Comparison of ENCODE assay signal across 9 cellular contexts in genomic region chr7:2528481-2529095, GRCh38. TPM values are rescaled to one million over a fixed set of nuclear protein-coding genes. Genes with fewer than 3 reads are reported as not detected.
DNase-seq lines count a peak whose midpoint lies in the region; ATAC-seq and TF ChIP-seq lines count a peak whose summit lies in the region.
"Had no signal": no experiment of that assay in that cellular context is flagged by ENCODE, and none has a peak within 500 bp of the region (broad histone marks: within the 10 kb centered on the region; RNA-seq: fewer than 3 reads in every experiment).

No MANE protein-coding gene starts in this region.

- H2AFZ ChIP-seq in Loucy (ENCODE audit: low read length), result no peak overlapping the region

- no peaks in the 10 kb centered on the region for H4K20me1 ChIP-seq in Loucy (ENCODE audit: insufficient read depth, low read length, poor library complexity, severe bottlenecking)

- CTCF ChIA-PET in activated CD4-positive, alpha-beta T cell treated with anti-CD3 and anti-CD28 coated beads for 36 hours (lab: Charles Lee), result interaction anchor here (0.7 to 1.8 kb wide), 2 partner anchors 17 to 32 kb away, joined by 3 to 5 read pairs; no protein-coding TSS in a partner anchor

- H3K36me3 ChIP-seq in Loucy (ENCODE audit: insufficient read depth, low read length) (no peaks in the 10 kb centered on the region), duodenal mucosa (ENCODE audit: control insufficient read depth in 1 of 2, insufficient read depth in 2 of 2, low read length in 2 of 2) (peaks cover 24 to 34% of the 10 kb centered on the region in 2 donors), skeletal muscle tissue (ENCODE audit: control insufficient read depth in 3 of 3, insufficient read depth in 3 of 3, low read length in 3 of 3) (no peaks in the 10 kb centered on the region)

- H3K9ac ChIP-seq in Loucy (ENCODE audit: low read depth, low read length, poor library complexity, severe bottlenecking), result peak overlapping the region; percentile 72
- H3K9ac ChIP-seq in duodenal mucosa (ENCODE audit: low read depth in 1 of 2, low read length in 2 of 2), result peak overlapping the region in 1 of 2 donors; percentile 10
- H3K9ac ChIP-seq in skeletal muscle tissue (ENCODE audit: low read depth in 1 of 3, low read length in 3 of 3), result no peak overlapping the region

- H3K4me3 ChIP-seq in Loucy (ENCODE audit: low read length, poor library complexity, severe bottlenecking), result peak overlapping the region; percentile 53
- peak overlapping the region in 1 of 2 donors; percentile 29 for H3K4me3 ChIP-seq in duodenal mucosa (ENCODE audit: low read depth in 1 of 2, low read length in 2 of 2)
- no peak overlapping the region for H3K4me3 ChIP-seq in skeletal muscle tissue (ENCODE audit: low read length in 3 of 3)
- H3K4me3 ChIP-seq: lung had no signal

- intact Hi-C loops in activated CD4-positive, alpha-beta T cell treated with anti-CD3 and anti-CD28 coated beads for 36 hours (cut with DNase I, micrococcal nuclease), result loop anchor here in 1 of 2 experiments (10.0 kb wide), 1 partner anchor 316 kb away; the partner anchor contains the start of gene GNA12
- intact Hi-C loops in sciatic nerve (cut with DNase I), result no loop called here

- no peak for TF ChIP-seq CTCF in Loucy (conservative IDR thresholded peaks at IDR 0.05; ENCODE audit: low read length)

- peaks cover 3% of the 10 kb centered on the region; the same call in 1 of the 2 replicates for H3F3A ChIP-seq in Loucy (ENCODE audit: low read depth)

- H3K27ac ChIP-seq in duodenal mucosa (ENCODE audit: low read depth, low read length) (peak overlapping the region; percentile 42), skeletal muscle tissue (ENCODE audit: low read depth, low read length) (peak overlapping the region; percentile 63)

- peak overlapping the region; percentile 73 for H3K27ac Mint-ChIP-seq in activated CD4-positive, alpha-beta T cell treated with anti-CD3 and anti-CD28 coated beads for 36 hours

- no peaks in the 10 kb centered on the region for H3K79me2 ChIP-seq in Loucy (ENCODE audit: insufficient read depth, low read length)

- peaks cover 47% of the 10 kb centered on the region for H3K4me1 Mint-ChIP-seq in activated CD4-positive, alpha-beta T cell treated with anti-CD3 and anti-CD28 coated beads for 36 hours

- H3K27me3 ChIP-seq in Loucy (ENCODE audit: insufficient read depth, low read length, poor library complexity, severe bottlenecking) (no peaks in the 10 kb centered on the region), duodenal mucosa (ENCODE audit: control insufficient read depth in 1 of 2, insufficient read depth in 2 of 2, low read length in 2 of 2) (no peaks in the 10 kb centered on the region), skeletal muscle tissue (ENCODE audit: control insufficient read depth in 3 of 3, insufficient read depth in 3 of 3, low read length in 3 of 3) (peaks cover 9 to 41% (median 15%) of the 10 kb centered on the region in 3 donors)

- H3K4me1 ChIP-seq in Loucy (ENCODE audit: insufficient read depth, low read length, poor library complexity, severe bottlenecking) (peaks cover 33% of the 10 kb centered on the region), duodenal mucosa (ENCODE audit: control insufficient read depth in 1 of 2, insufficient read depth in 2 of 2, low read length in 2 of 2) (peaks cover 65 to 69% of the 10 kb centered on the region in 2 donors), skeletal muscle tissue (ENCODE audit: control insufficient read depth in 3 of 3, insufficient read depth in 3 of 3, low read length in 3 of 3) (peaks cover 22 to 40% (median 23%) of the 10 kb centered on the region in 3 donors)

- H3K9me3 ChIP-seq in Loucy (ENCODE audit: insufficient read depth, low read depth, low read length) (no peaks in the 10 kb centered on the region), duodenal mucosa (ENCODE audit: control insufficient read depth in 1 of 2, low read length in 2 of 2) (no peaks in the 10 kb centered on the region), skeletal muscle tissue (ENCODE audit: control insufficient read depth in 3 of 3, low read length in 3 of 3) (no peaks in the 10 kb centered on the region)

- H3K36me3 Mint-ChIP-seq in activated CD4-positive, alpha-beta T cell treated with anti-CD3 and anti-CD28 coated beads for 36 hours (ENCODE audit: low read depth), result no peaks in the 10 kb centered on the region

- no peak for ATAC-seq in activated CD4-positive, alpha-beta T cell treated with anti-CD3 and anti-CD28 coated beads for 36 hours
- ATAC-seq in HG02973 (IDR thresholded peaks at IDR 0.05; ENCODE audit: unreplicated experiment) (no peak), sciatic nerve (no peak)

- DNase-seq in activated CD4-positive, alpha-beta T cell treated with anti-CD3 and anti-CD28 coated beads for 36 hours, result no peak
- no peak for DNase-seq in activated CD4-positive, alpha-beta T cell treated with anti-CD3 and anti-CD28 coated beads for 48 hours
- DNase-seq in sciatic nerve (ENCODE audit: low spot score) (no peak), hepatic stellate cell (ENCODE audit: low spot score) (no peak)

- H3K9me2 ChIP-seq in Loucy (replicated peaks; ENCODE audit: low read depth, low read length), result no peaks in the 10 kb centered on the region

- H3K9me3 Mint-ChIP-seq in activated CD4-positive, alpha-beta T cell treated with anti-CD3 and anti-CD28 coated beads for 36 hours (ENCODE audit: low read depth), result no peaks in the 10 kb centered on the region

- POLR2A ChIA-PET in activated CD4-positive, alpha-beta T cell treated with anti-CD3 and anti-CD28 coated beads for 36 hours (lab: Charles Lee), result interaction anchor here (0.6 kb wide), 1 partner anchor 122 kb away, joined by 4 read pairs; no protein-coding TSS in a partner anchor

- H3K4me3 Mint-ChIP-seq in activated CD4-positive, alpha-beta T cell treated with anti-CD3 and anti-CD28 coated beads for 36 hours, result no peak overlapping the region

- peak overlapping the region; percentile 66 for H3K4me2 ChIP-seq in Loucy (ENCODE audit: low read depth, low read length, poor library complexity, severe bottlenecking)

- no peaks in the 10 kb centered on the region for H3K27me3 Mint-ChIP-seq in activated CD4-positive, alpha-beta T cell treated with anti-CD3 and anti-CD28 coated beads for 36 hours

RNA-seq across cellular contexts. Expression of gene LFNG, which starts 9.0 kb away (rescaled TPM):
- 10 to 100 TPM; 14.9 to 23.3 TPM for total RNA-seq in activated CD4-positive, alpha-beta T cell treated with anti-CD3 and anti-CD28 coated beads for 36 hours
- total RNA-seq in skeletal muscle tissue (23.0 TPM), sciatic nerve (20.1 TPM)

RNA-seq across cellular contexts. Expression of gene BRAT1, which starts 26.7 kb away (rescaled TPM):
- 10 to 100 TPM; 34.7 to 35.9 TPM for total RNA-seq in activated CD4-positive, alpha-beta T cell treated with anti-CD3 and anti-CD28 coated beads for 36 hours
- total RNA-seq in skeletal muscle tissue (18.3 TPM), sciatic nerve (22.0 TPM)

RNA-seq across cellular contexts. Expression of gene IQCE, which starts 30.2 kb away (rescaled TPM):
- total RNA-seq in activated CD4-positive, alpha-beta T cell treated with anti-CD3 and anti-CD28 coated beads for 36 hours, result 1 to 10 TPM; 7.2 to 8.4 TPM
- total RNA-seq in skeletal muscle tissue (2.1 TPM), sciatic nerve (21.4 TPM)

RNA-seq across cellular contexts. Expression of gene GRIFIN, which starts 52.4 kb away (rescaled TPM):
- total RNA-seq in activated CD4-positive, alpha-beta T cell treated with anti-CD3 and anti-CD28 coated beads for 36 hours, result not detected
- total RNA-seq in skeletal muscle tissue (not detected), sciatic nerve (not detected)
- total RNA-seq: lung had no signal
